33 cellular contexts compared by ENCODE assay signal in the genomic region with DNA sequence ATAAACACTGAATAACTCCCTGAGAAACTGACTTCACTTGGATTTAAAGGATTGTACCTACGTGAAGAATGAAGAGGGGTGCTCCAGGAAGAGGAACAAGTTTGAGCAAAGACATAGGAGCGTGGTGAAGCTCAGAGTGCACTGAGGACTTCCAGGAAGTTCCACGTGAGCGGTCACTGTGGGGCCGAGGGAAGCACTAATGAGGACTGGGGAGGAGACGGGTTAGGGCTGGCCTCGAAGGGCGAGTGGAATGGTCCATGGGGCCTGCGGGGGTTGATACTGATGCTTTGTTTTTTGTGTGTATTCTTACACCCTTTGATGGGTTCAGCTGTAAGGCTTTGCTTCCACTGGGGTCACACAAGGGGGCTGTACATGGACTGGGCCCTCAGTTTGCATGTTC.
"Had no signal": no experiment of that assay in that cellular context is flagged by ENCODE, and none has a peak within 500 bp of the region (broad histone marks: within the 10 kb centered on the region; RNA-seq: fewer than 3 reads in every experiment).

No MANE protein-coding gene starts in this region.

- H3K27ac Mint-ChIP-seq: activated B cell treated with CpG ODN at 0.5 μM for 24 hours; activated CD8-positive, alpha-beta T cell treated with anti-CD3 and anti-CD28 coated beads for 36 hours; activated naive CD4-positive, alpha-beta T cell treated with anti-CD3 and anti-CD28 coated beads for 36 hours; activated naive CD4-positive, alpha-beta T cell treated with anti-CD3 and anti-CD28 coated beads, Interleukin-2, amount 50 U/mL, for 24 hours; activated naive CD8-positive, alpha-beta T cell treated with anti-CD3 and anti-CD28 coated beads for 36 hours; activated naive CD8-positive, alpha-beta T cell treated with anti-CD3 and anti-CD28 coated beads, Interleukin-2, amount 50 U/mL, for 24 hours; activated T-helper 17 cell treated with anti-CD3 and anti-CD28 coated beads, Interleukin-2, amount 50 U/mL, for 72 hours; dendritic cell treated with granulocyte-macrophage colony-stimulating factor and Interleukin-4, amounts not matched to agents 40 ng/mL and 50 ng/mL, for 4 days; endodermal cell; T-helper 17 cell; T-helper 2 cell treated with Interferon-gamma antibody and Interleukin-4, amounts not matched to agents 5 μg/mL and 100 μg/mL, for 36 hours had no signal

- H3K36me3 Mint-ChIP-seq: activated naive CD4-positive, alpha-beta T cell treated with anti-CD3 and anti-CD28 coated beads, Interleukin-2, amount 50 U/mL, for 24 hours; activated naive CD8-positive, alpha-beta T cell treated with anti-CD3 and anti-CD28 coated beads for 36 hours had no signal

- H3K9me3 ChIP-seq: adrenal gland, body of pancreas had no signal

- H3K27ac ChIP-seq: adrenal gland, body of pancreas, coronary artery, dorsolateral prefrontal cortex, WERI-Rb-1 had no signal

- H3K27me3 ChIP-seq: body of pancreas had no signal

- DNase-seq: activated B cell treated with CpG ODN at 0.5 μM for 24 hours; activated CD4-positive, alpha-beta T cell treated with anti-CD3 and anti-CD28 coated beads for 48 hours; activated CD4-positive, alpha-beta T cell treated with anti-CD3 and anti-CD28 coated beads, Interleukin-2, amount 50 U/mL, for 1 hour; activated CD4-positive, alpha-beta T cell treated with anti-CD3 and anti-CD28 coated beads, Interleukin-2, amount 50 U/mL, for 48 hours; activated CD8-positive, alpha-beta memory T cell treated with anti-CD3 and anti-CD28 coated beads for 24 hours; activated CD8-positive, alpha-beta T cell treated with anti-CD3 and anti-CD28 coated beads for 36 hours; activated effector memory CD4-positive, alpha-beta T cell treated with Interleukin-2 at 50 U/mL for 16 hours; activated gamma-delta T cell treated with Interleukin-2 at 50 U/mL for 16 hours; activated naive CD4-positive, alpha-beta T cell treated with anti-CD3 and anti-CD28 coated beads for 36 hours; activated naive CD8-positive, alpha-beta T cell treated with anti-CD3 and anti-CD28 coated beads for 36 hours; activated naive CD8-positive, alpha-beta T cell treated with anti-CD3 and anti-CD28 coated beads, Interleukin-2, amount 50 U/mL, for 24 hours; activated T-cell treated with anti-CD3 and anti-CD28 coated beads, Interleukin-2, amount 50 U/mL, for 4 hours; adrenal gland; amygdala; aorta; body of pancreas; central memory CD4-positive, alpha-beta T cell; cerebellar nuclear complex; dorsolateral prefrontal cortex; effector memory CD4-positive, alpha-beta T cell; endodermal cell; foreskin fibroblast; head of caudate nucleus; T-helper 17 cell; T1000; WERI-Rb-1 had no signal

- H3K4me1 Mint-ChIP-seq: activated B cell treated with CpG ODN at 0.5 μM for 24 hours; activated naive CD4-positive, alpha-beta T cell treated with anti-CD3 and anti-CD28 coated beads, Interleukin-2, amount 50 U/mL, for 24 hours; activated naive CD8-positive, alpha-beta T cell treated with anti-CD3 and anti-CD28 coated beads for 36 hours; activated naive CD8-positive, alpha-beta T cell treated with anti-CD3 and anti-CD28 coated beads, Interleukin-2, amount 50 U/mL, for 24 hours; activated T-helper 17 cell treated with anti-CD3 and anti-CD28 coated beads, Interleukin-2, amount 50 U/mL, for 72 hours; endodermal cell; T-helper 17 cell had no signal

- H3K4me1 ChIP-seq: adrenal gland, body of pancreas had no signal

- H3K36me3 ChIP-seq: adrenal gland, WERI-Rb-1 had no signal

- H3K9me3 Mint-ChIP-seq: activated naive CD4-positive, alpha-beta T cell treated with anti-CD3 and anti-CD28 coated beads for 36 hours; activated T-helper 17 cell treated with anti-CD3 and anti-CD28 coated beads, Interleukin-2, amount 50 U/mL, for 72 hours; dendritic cell treated with granulocyte-macrophage colony-stimulating factor and Interleukin-4, amounts not matched to agents 40 ng/mL and 50 ng/mL, for 4 days; T-helper 2 cell treated with Interferon-gamma antibody and Interleukin-4, amounts not matched to agents 5 μg/mL and 100 μg/mL, for 36 hours had no signal

- H3K27me3 Mint-ChIP-seq: activated B cell treated with CpG ODN at 0.5 μM for 24 hours; activated CD8-positive, alpha-beta T cell treated with anti-CD3 and anti-CD28 coated beads for 36 hours; activated naive CD8-positive, alpha-beta T cell treated with anti-CD3 and anti-CD28 coated beads for 36 hours; activated naive CD8-positive, alpha-beta T cell treated with anti-CD3 and anti-CD28 coated beads, Interleukin-2, amount 50 U/mL, for 24 hours; dendritic cell treated with granulocyte-macrophage colony-stimulating factor and Interleukin-4, amounts not matched to agents 40 ng/mL and 50 ng/mL, for 4 days had no signal

- H3K4me3 Mint-ChIP-seq: activated B cell treated with CpG ODN at 0.5 μM for 24 hours; activated CD8-positive, alpha-beta T cell treated with anti-CD3 and anti-CD28 coated beads for 36 hours; activated naive CD4-positive, alpha-beta T cell treated with anti-CD3 and anti-CD28 coated beads for 36 hours; activated naive CD4-positive, alpha-beta T cell treated with anti-CD3 and anti-CD28 coated beads, Interleukin-2, amount 50 U/mL, for 24 hours; activated naive CD8-positive, alpha-beta T cell treated with anti-CD3 and anti-CD28 coated beads for 36 hours; activated naive CD8-positive, alpha-beta T cell treated with anti-CD3 and anti-CD28 coated beads, Interleukin-2, amount 50 U/mL, for 24 hours; activated T-cell treated with anti-CD3 and anti-CD28 coated beads, Interleukin-2, amount 50 U/mL, for 4 hours; activated T-helper 17 cell treated with anti-CD3 and anti-CD28 coated beads, Interleukin-2, amount 50 U/mL, for 72 hours; dendritic cell treated with granulocyte-macrophage colony-stimulating factor and Interleukin-4, amounts not matched to agents 40 ng/mL and 50 ng/mL, for 4 days; endodermal cell; T-helper 17 cell; T-helper 2 cell treated with Interferon-gamma antibody and Interleukin-4, amounts not matched to agents 5 μg/mL and 100 μg/mL, for 36 hours had no signal

- H3K4me3 ChIP-seq: adrenal gland, body of pancreas, coronary artery, dorsolateral prefrontal cortex had no signal

- ATAC-seq: activated CD4-positive, CD25-positive, alpha-beta regulatory T cell treated with anti-CD3 and anti-CD28 coated beads, Interleukin-2, amount 50 U/mL, for 24 hours; activated CD8-positive, alpha-beta T cell treated with anti-CD3 and anti-CD28 coated beads for 36 hours; activated naive CD8-positive, alpha-beta T cell treated with anti-CD3 and anti-CD28 coated beads, Interleukin-2, amount 50 U/mL, for 24 hours; activated T-cell treated with anti-CD3 and anti-CD28 coated beads, Interleukin-2, amount 50 U/mL, for 4 hours; activated T-helper 17 cell treated with anti-CD3 and anti-CD28 coated beads, Interleukin-2, amount 50 U/mL, for 72 hours; body of pancreas; esophagus mucosa; T-helper 17 cell had no signal
